Comparison of ENCODE assay signal across 9 cellular contexts in the genomic region with DNA sequence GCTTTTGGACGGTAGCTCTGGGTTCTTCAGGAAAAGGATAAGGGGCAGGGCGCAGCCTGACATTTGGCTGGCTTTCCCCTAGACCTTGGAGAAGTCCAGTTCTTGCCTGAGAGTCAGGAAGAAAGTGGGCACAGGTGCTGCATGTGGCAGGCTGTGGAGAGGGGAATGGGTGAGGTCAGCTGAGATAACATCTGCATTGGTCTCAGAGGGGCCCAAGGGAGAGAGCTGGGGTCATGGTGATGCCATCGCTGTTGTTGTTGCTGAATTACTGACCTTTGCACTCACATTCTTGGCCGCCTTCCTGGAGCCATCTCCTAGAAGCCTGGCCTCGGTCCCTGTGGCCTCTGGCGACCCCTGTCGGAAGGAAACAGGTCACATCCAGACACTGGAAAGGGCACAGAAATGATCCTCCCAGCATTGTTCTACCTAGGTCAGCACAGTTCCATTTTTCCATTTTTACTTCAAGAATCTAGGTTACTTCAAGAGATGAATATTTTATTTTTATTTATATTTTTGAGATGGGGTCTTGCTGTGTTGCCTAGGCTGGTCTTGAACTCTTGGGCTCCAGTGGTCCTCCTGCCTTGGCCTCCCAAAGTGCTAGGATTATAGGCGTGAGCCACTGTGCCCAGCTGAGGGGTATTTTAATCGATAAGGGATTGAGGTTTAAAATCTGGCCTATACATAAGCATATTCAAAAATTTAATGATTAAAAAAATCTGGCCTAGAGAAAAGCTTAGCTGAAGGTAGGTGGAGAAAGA. TPM values are rescaled to one million over a fixed set of nuclear protein-coding genes. Genes with fewer than 3 reads are reported as not detected.
DNase-seq lines count a peak whose midpoint lies in the region; ATAC-seq and TF ChIP-seq lines count a peak whose summit lies in the region.
"Had no signal": no experiment of that assay in that cellular context is flagged by ENCODE, and none has a peak within 500 bp of the region (broad histone marks: within the 10 kb centered on the region; RNA-seq: fewer than 3 reads in every experiment).

No MANE protein-coding gene starts in this region.

- H3K27me3 ChIP-seq in H9 (ENCODE audit: insufficient read depth, low read length) (no peaks in the 10 kb centered on the region), PC-3 (ENCODE audit: low read length) (no peaks in the 10 kb centered on the region), neuronal stem cell (ENCODE audit: control insufficient read depth in 3 of 3, insufficient read depth in 3 of 3, low read depth in 1 of 3, low read length in 3 of 3) (no peaks in the 10 kb centered on the region)

- H3K23me2 ChIP-seq in H9 (ENCODE audit: insufficient read length, low read depth, low read length, poor library complexity, severe bottlenecking) = no peaks in the 10 kb centered on the region

- H2BK15ac ChIP-seq in H9 (ENCODE audit: low read depth, low read length) (no peak overlapping the region), neuronal stem cell (ENCODE audit: low read length) (no peak overlapping the region)

- no peak overlapping the region for H3K27ac Mint-ChIP-seq in H9
- H3K27ac Mint-ChIP-seq in type B pancreatic cell = peak overlapping the region; percentile 31

- no peak overlapping the region for H2BK20ac ChIP-seq in H9 (ENCODE audit: low read depth, low read length, poor library complexity, severe bottlenecking)

- H3K18ac ChIP-seq in H9 (ENCODE audit: insufficient read length, low read depth, low read length) (peak overlapping the region; percentile 51), neuronal stem cell (ENCODE audit: low read length) (no peak overlapping the region)

- DNase-seq in AG09319 (ENCODE audit: extremely low read depth, low read depth) (no peak), H9 (peak; percentile 78), PC-3 (peak; percentile 55), activated T-helper 1 cell treated with Interleukin-2 at 50 U/mL for 16 hours (ENCODE audit: low read depth) (peak; percentile 43), foreskin fibroblast (peak; percentile 72 to 90), neuronal stem cell (ENCODE audit: low spot score) (peak; percentile 78), type B pancreatic cell (ENCODE audit: extremely low spot score, unreplicated experiment) (no peak)

- H3K27ac ChIP-seq in H9 (ENCODE audit: insufficient read length, low read depth, low read length) = no peak overlapping the region
- no peak overlapping the region for H3K27ac ChIP-seq in PC-3 (ENCODE audit: low read length)
- no peak overlapping the region for H3K27ac ChIP-seq in neuronal stem cell (replicated peaks; ENCODE audit: low read length)

- H3K4ac ChIP-seq in H9 (ENCODE audit: low read depth, low read length) = no peak overlapping the region
- H3K4ac ChIP-seq in neuronal stem cell (ENCODE audit: low read length) = no peak overlapping the region

- peak overlapping the region; percentile 89 for H2AFZ ChIP-seq in H9 (ENCODE audit: low read length)
- no peak overlapping the region for H2AFZ ChIP-seq in PC-3 (ENCODE audit: low read length)
- H2AFZ ChIP-seq in neuronal stem cell (ENCODE audit: low read length) = peak overlapping the region; percentile 74

- H4K91ac ChIP-seq in H9 (ENCODE audit: insufficient read length, low read depth, low read length) (no peak overlapping the region), neuronal stem cell (ENCODE audit: low read depth, low read length, poor library complexity) (no peak overlapping the region)

- CTCF ChIA-PET in PC-3 (lab: Charles Lee) = no interaction called here

- H3K4me3 Mint-ChIP-seq in H9 (no peak overlapping the region), type B pancreatic cell (no peak overlapping the region)

- H3K56ac ChIP-seq in H9 (ENCODE audit: insufficient read length, low read depth, low read length) = no peak overlapping the region

- H4K8ac ChIP-seq in H9 (replicated peaks; ENCODE audit: insufficient read length, low read depth, low read length) (no peak overlapping the region), neuronal stem cell (ENCODE audit: low read depth, low read length) (no peak overlapping the region)

- H3K4me1 Mint-ChIP-seq in H9 (peaks cover 6 to 10% of the 10 kb centered on the region in 2 experiments), type B pancreatic cell (ENCODE audit: unreplicated experiment) (peaks cover 21% of the 10 kb centered on the region)

- H2BK5ac ChIP-seq in H9 (ENCODE audit: insufficient read length, low read length) (no peak overlapping the region), neuronal stem cell (ENCODE audit: low read length) (no peak overlapping the region)

- H3K9ac ChIP-seq in H9 (ENCODE audit: extremely low read depth, insufficient read length, low read length) = no peak overlapping the region
- H3K9ac ChIP-seq in PC-3 (ENCODE audit: low read length) = no peak overlapping the region
- no peak overlapping the region for H3K9ac ChIP-seq in neuronal stem cell (ENCODE audit: low read depth, low read length, poor library complexity)

- H3K9me3 ChIP-seq in H9 (ENCODE audit: control insufficient read depth, low read depth, low read length) (no peaks in the 10 kb centered on the region), PC-3 (ENCODE audit: low read length) (no peaks in the 10 kb centered on the region), neuronal stem cell (replicated peaks in 1 of 2; ENCODE audit: control insufficient read depth in 2 of 2, insufficient read depth in 1 of 2, low read depth in 1 of 2, low read length in 2 of 2) (no peaks in the 10 kb centered on the region)

- ATAC-seq in PC-3 (peak; percentile 56), HG02884 (IDR thresholded peaks at IDR 0.05; ENCODE audit: unreplicated experiment) (no peak)

- H2AK5ac ChIP-seq in H9 (ENCODE audit: insufficient read length, low read length) (no peak overlapping the region), neuronal stem cell (ENCODE audit: low read depth, low read length) (no peak overlapping the region)

- intact Hi-C loops in PC-3 (cut with micrococcal nuclease) = no loop called here

- WGBS in H9 (ENCODE audit: extremely low coverage, insufficient read length, low lambda C conversion rate) = no CpG with 5 or more reads among the region's 9 CpGs
- WGBS in neuronal stem cell (ENCODE audit: extremely low coverage in 2 of 2, insufficient read length in 2 of 2, insufficient replicate concordance in 1 of 2), 2 donors = no CpG with 5 or more reads among the region's 9 CpGs

- H3K4me2 ChIP-seq in H9 (ENCODE audit: insufficient read depth, insufficient read length, low read length) = no peak overlapping the region
- H3K4me2 ChIP-seq in PC-3 (ENCODE audit: low read length) = no peak overlapping the region
- no peak overlapping the region for H3K4me2 ChIP-seq in neuronal stem cell (ENCODE audit: insufficient read depth, low read length, poor library complexity, severe bottlenecking)

- H3F3A ChIP-seq in PC-3 (ENCODE audit: low read length, unreplicated experiment) = no peaks in the 10 kb centered on the region

- H4K20me1 ChIP-seq in H9 (ENCODE audit: control insufficient read depth, insufficient read depth, insufficient read length) (no peaks in the 10 kb centered on the region), PC-3 (ENCODE audit: low read length) (no peaks in the 10 kb centered on the region)

- no peaks in the 10 kb centered on the region for H3K79me2 ChIP-seq in H9 (ENCODE audit: insufficient read depth, low read length)
- H3K79me2 ChIP-seq in PC-3 (ENCODE audit: low read length) = no peaks in the 10 kb centered on the region

- no peak overlapping the region for H3K14ac ChIP-seq in H9 (ENCODE audit: insufficient read depth, low read length)
- no peak overlapping the region for H3K14ac ChIP-seq in neuronal stem cell (ENCODE audit: low read length)

- no peaks in the 10 kb centered on the region; the same call in 1 of the 2 replicates for H3K4me1 ChIP-seq in H9 (ENCODE audit: insufficient read depth, low read length)
- no peaks in the 10 kb centered on the region for H3K4me1 ChIP-seq in PC-3 (ENCODE audit: insufficient read depth, low read length)
- peaks cover 3 to 6% of the 10 kb centered on the region in 2 donors for H3K4me1 ChIP-seq in neuronal stem cell (ENCODE audit: control insufficient read depth in 2 of 2, insufficient read depth in 1 of 2, low read depth in 1 of 2, low read length in 2 of 2)

- H3K27me3 Mint-ChIP-seq in H9 (ENCODE audit: low read depth) (peaks cover 30% of the 10 kb centered on the region), type B pancreatic cell (no peaks in the 10 kb centered on the region)

- H3K9me2 ChIP-seq in PC-3 (replicated peaks; ENCODE audit: low read length) = no peaks in the 10 kb centered on the region

- no peak overlapping the region for H2BK12ac ChIP-seq in H9 (ENCODE audit: insufficient read length, low read depth, low read length)
- H2BK12ac ChIP-seq in neuronal stem cell (ENCODE audit: low read length) = no peak overlapping the region

- H3K36me3 Mint-ChIP-seq in H9 (ENCODE audit: insufficient read depth in 1 of 3, low read depth in 3 of 3) (no peaks in the 10 kb centered on the region), type B pancreatic cell (no peaks in the 10 kb centered on the region)

- POLR2A ChIA-PET in PC-3 (lab: Charles Lee; ENCODE audit: unreplicated experiment) = no interaction called here

- H3K9me3 Mint-ChIP-seq in H9 (no peaks in the 10 kb centered on the region), type B pancreatic cell (no peaks in the 10 kb centered on the region)

- no peak overlapping the region for H3K23ac ChIP-seq in H9 (ENCODE audit: insufficient read length, low read depth, low read length)
- H3K23ac ChIP-seq in neuronal stem cell (ENCODE audit: low read depth, low read length, poor library complexity) = no peak overlapping the region

- no TSS peak for BruUV-seq in PC-3 (replicated peaks; lab: Mats Ljungman, UMichigan)

- no peaks in the 10 kb centered on the region for H3K36me3 ChIP-seq in PC-3 (ENCODE audit: low read depth, low read length)
- H3K36me3 ChIP-seq in neuronal stem cell (replicated peaks in 1 of 2; ENCODE audit: control insufficient read depth in 2 of 2, insufficient read depth in 2 of 2, low read length in 2 of 2) = no peaks in the 10 kb centered on the region

- H3K79me1 ChIP-seq in H9 (ENCODE audit: insufficient read depth, low read depth, low read length, poor library complexity, severe bottlenecking) (no peaks in the 10 kb centered on the region), neuronal stem cell (ENCODE audit: low read depth, low read length) (no peaks in the 10 kb centered on the region)

- no peak overlapping the region for H2BK120ac ChIP-seq in H9 (ENCODE audit: low read depth, low read length, poor library complexity, severe bottlenecking)
- H2BK120ac ChIP-seq in neuronal stem cell (ENCODE audit: low read depth, low read length) = no peak overlapping the region

- TF ChIP-seq CTCF in AG09319 (IDR thresholded peaks at IDR 0.05; ENCODE audit: low read depth, low read length) (peak; percentile 53), H9 (conservative IDR thresholded peaks at IDR 0.05) (peak; percentile 96), PC-3 (conservative IDR thresholded peaks at IDR 0.05; ENCODE audit: low read depth, low read length) (peak; percentile 72), foreskin fibroblast (IDR thresholded peaks at IDR 0.05; ENCODE audit: low read depth, low read length) (peak; percentile 36), type B pancreatic cell (conservative IDR thresholded peaks at IDR 0.05) (peak; percentile 87)

- no peak overlapping the region for H3T11ph ChIP-seq in H9 (ENCODE audit: low read length)

- H3K4me3 ChIP-seq in PC-3 (ENCODE audit: low read length) (no peak overlapping the region), foreskin fibroblast (ENCODE audit: low read depth in 1 of 2, low read length in 2 of 2) (no peak overlapping the region), neuronal stem cell (ENCODE audit: low read length in 2 of 2) (peak overlapping the region in 1 of 2 donors; percentile 24)
- H3K4me3 ChIP-seq: skin epidermis had no signal

- no peak overlapping the region for H4K5ac ChIP-seq in H9 (ENCODE audit: insufficient read length, low read depth, low read length)

RNA-seq across cellular contexts. Expression of gene LIPE, which starts 6.5 kb away (rescaled TPM):
- 5.7 and 6.3 TPM in 2 replicates for total RNA-seq in H9 (2021)
- 2.1 and 3.7 TPM in 2 replicates for total RNA-seq in PC-3 (2014; rRNA removed)
- 10.6 TPM for polyA plus RNA-seq in neuronal stem cell (2013, experiment 1 of 2)
- 10.0 TPM for polyA plus RNA-seq in neuronal stem cell (2013, experiment 2 of 2)
- 6.9 and 17.9 TPM in 2 replicates for total RNA-seq in type B pancreatic cell (ENCODE audit: low replicate concordance)

RNA-seq across cellular contexts. Expression of gene CXCL17, which starts 9.1 kb away (rescaled TPM):
- total RNA-seq in H9 (2021) (not detected in 2 replicates), PC-3 (2014; rRNA removed) (0.98 TPM in 1 of 2 replicates, not detected in the other), type B pancreatic cell (ENCODE audit: low replicate concordance) (1.0 and 3.2 TPM in 2 replicates)
- polyA plus RNA-seq in neuronal stem cell (2013, experiment 1 of 2) = not detected
- not detected for polyA plus RNA-seq in neuronal stem cell (2013, experiment 2 of 2)

RNA-seq across cellular contexts. Expression of gene CNFN, which starts 43.6 kb away (rescaled TPM):
- 7.1 and 8.8 TPM in 2 replicates for total RNA-seq in H9 (2021)
- 4.1 and 4.5 TPM in 2 replicates for total RNA-seq in PC-3 (2014; rRNA removed)
- 41.6 TPM for polyA plus RNA-seq in neuronal stem cell (2013, experiment 1 of 2)
- polyA plus RNA-seq in neuronal stem cell (2013, experiment 2 of 2) = 43.2 TPM
- 3.3 and 5.6 TPM in 2 replicates for total RNA-seq in type B pancreatic cell (ENCODE audit: low replicate concordance)

Comparison
In these comparisons a context has a peak if more than half of its experiments do, and no peak if none do; other contexts are left out.
1. DNase-seq: peak in H9 (single experiment), PC-3 (single experiment), activated T-helper 1 cell treated with Interleukin-2 at 50 U/mL for 16 hours (single experiment), foreskin fibroblast (2 of 2) and neuronal stem cell (single experiment); none in AG09319 (single experiment) and type B pancreatic cell (single experiment).
2. CTCF ChIP-seq: peak in every context shown above with its lines; median percentile 96 in H9; 87 in type B pancreatic cell; 72 in PC-3; 53 in AG09319; 36 in foreskin fibroblast.